Comparison of ENCODE assay signal across 22 cellular contexts in the genomic region with DNA sequence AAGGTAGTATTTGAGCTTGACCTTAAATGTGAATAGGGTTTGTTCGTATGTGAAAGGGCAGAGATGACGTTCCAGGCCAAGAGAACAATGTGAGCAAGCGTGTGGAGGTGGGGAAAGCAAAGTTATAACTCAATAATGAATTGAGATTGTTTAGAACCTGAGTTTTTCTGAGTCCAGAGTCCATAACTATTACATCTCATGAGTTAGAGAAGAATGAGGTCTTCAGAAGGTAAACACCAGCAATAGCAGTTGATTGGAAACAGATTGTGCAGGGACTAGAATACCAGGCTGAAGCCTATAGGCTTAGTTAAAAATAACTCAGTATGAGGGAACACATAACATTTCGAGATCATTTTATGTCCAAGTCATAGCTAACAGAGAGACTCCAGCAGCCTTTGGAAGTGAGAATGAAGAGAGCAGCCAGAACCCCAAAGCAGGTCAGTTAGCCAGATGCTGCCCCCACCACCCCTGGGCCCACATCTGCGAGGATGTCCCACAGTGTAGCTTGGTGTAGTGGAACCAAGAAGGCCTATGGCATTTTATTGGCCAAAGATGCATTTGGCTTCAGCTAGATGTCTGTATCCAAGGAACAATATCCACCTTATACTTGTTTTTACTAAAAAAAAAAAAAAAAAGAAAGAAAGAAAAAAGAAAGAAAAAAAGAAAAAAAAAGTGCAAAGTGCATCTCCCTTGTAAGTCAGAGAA.
DNase-seq lines count a peak whose midpoint lies in the region; FAIRE-seq and TF ChIP-seq lines count a peak whose summit lies in the region.
"Had no signal": no experiment of that assay in that cellular context is flagged by ENCODE, and none has a peak within 500 bp of the region (broad histone marks: within the 10 kb centered on the region; RNA-seq: fewer than 3 reads in every experiment).

No MANE protein-coding gene starts in this region.

- H3K4me3 Mint-ChIP-seq in type B pancreatic cell, result no peak overlapping the region
- no peak overlapping the region for H3K4me3 Mint-ChIP-seq in nephron progenitor cell
- no peak overlapping the region for H3K4me3 Mint-ChIP-seq in endothelial cell (ENCODE audit: unreplicated experiment)
- H3K4me3 Mint-ChIP-seq: activated naive CD4-positive, alpha-beta T cell treated with anti-CD3 and anti-CD28 coated beads, Interleukin-2, amount 50 U/mL, for 24 hours; activated T-cell treated with anti-CD3 and anti-CD28 coated beads, Interleukin-2, amount 50 U/mL, for 24 hours; GM23338; naive thymus-derived CD8-positive, alpha-beta T cell had no signal

- H3K4me3 ChIP-seq in HUES48 (ENCODE audit: low read depth, low read length) (no peak overlapping the region), mammary epithelial cell (replicated peaks in 1 of 3; ENCODE audit: insufficient read depth in 1 of 3, low read depth in 2 of 3, low read length in 3 of 3) (no peak overlapping the region), keratinocyte (ENCODE audit: control insufficient read depth in 2 of 3, extremely low read depth in 1 of 3, insufficient read depth in 2 of 3, low read depth in 1 of 3, low read length in 3 of 3) (no peak overlapping the region)
- H3K4me3 ChIP-seq: gastroesophageal sphincter, GM23338, Peyer's patch, spleen, tibial artery had no signal

- CTCF ChIA-PET in mammary epithelial cell (lab: Charles Lee; ENCODE audit: low non-redundant PET), result no interaction called here

- peaks cover 3% of the 10 kb centered on the region for H3K36me3 Mint-ChIP-seq in type B pancreatic cell
- no peaks in the 10 kb centered on the region for H3K36me3 Mint-ChIP-seq in nephron progenitor cell (ENCODE audit: low read depth)
- no peaks in the 10 kb centered on the region for H3K36me3 Mint-ChIP-seq in endothelial cell (ENCODE audit: low read depth, unreplicated experiment)
- H3K36me3 Mint-ChIP-seq: activated naive CD4-positive, alpha-beta T cell treated with anti-CD3 and anti-CD28 coated beads, Interleukin-2, amount 50 U/mL, for 24 hours; naive thymus-derived CD8-positive, alpha-beta T cell had no signal

- H3K9ac ChIP-seq in HUES48 (ENCODE audit: low read depth, low read length) (no peak overlapping the region), mammary epithelial cell (ENCODE audit: insufficient read depth, low read length) (peak overlapping the region; percentile 17), keratinocyte (ENCODE audit: control insufficient read depth, extremely low read depth, insufficient read depth, low read length) (peak overlapping the region; percentile 54)

- dilution Hi-C loops in mammary epithelial cell (cut with HindIII; ENCODE audit: low sequenced_read_pairs) (no loop called here), keratinocyte (cut with MboI; ENCODE audit: extremely low pct_ligation_motif_present, low sequenced_read_pairs) (no loop called here)

- peak; percentile 92 for FAIRE-seq in keratinocyte (lab: Jason Lieb, UNC)

- no peak overlapping the region for H2AFZ ChIP-seq in mammary epithelial cell (ENCODE audit: low read depth, low read length)
- H2AFZ ChIP-seq in keratinocyte (ENCODE audit: control insufficient read depth, low read length), result peak overlapping the region; percentile 50
- H2AFZ ChIP-seq: GM23338 had no signal

- H3K27ac ChIP-seq in HUES48 (ENCODE audit: low read depth, low read length) (peak overlapping the region; percentile 79), mammary epithelial cell (ENCODE audit: insufficient read depth, low read depth, low read length) (peak overlapping the region; percentile 64), keratinocyte (ENCODE audit: control insufficient read depth, insufficient read depth, low read length) (peak overlapping the region; percentile 84)
- H3K27ac ChIP-seq: gastroesophageal sphincter, spleen, tibial artery had no signal

- no peaks in the 10 kb centered on the region for H3K9me1 ChIP-seq in keratinocyte (ENCODE audit: control insufficient read depth, extremely low read depth, insufficient read depth, low read length)

- H3K27me3 Mint-ChIP-seq in type B pancreatic cell (no peaks in the 10 kb centered on the region), nephron progenitor cell (ENCODE audit: low read depth, poor library complexity) (peaks cover 3% of the 10 kb centered on the region), endothelial cell (ENCODE audit: unreplicated experiment) (no peaks in the 10 kb centered on the region)

- TF ChIP-seq CTCF in mammary epithelial cell (conservative IDR thresholded peaks at IDR 0.05 in 1 of 2, IDR thresholded peaks at IDR 0.05 in 1 of 2; ENCODE audit: extremely low read depth in 1 of 2, insufficient read depth in 1 of 2, low read depth in 1 of 2, low read length in 2 of 2), result no peak
- no peak for TF ChIP-seq CTCF in keratinocyte (optimal IDR thresholded peaks at IDR 0.05 in 1 of 3, IDR thresholded peaks at IDR 0.05 in 1 of 3, conservative IDR thresholded peaks at IDR 0.05 in 1 of 3; ENCODE audit: extremely low read depth in 1 of 3, insufficient read depth in 2 of 3, low read length in 3 of 3)
- TF ChIP-seq CTCF in type B pancreatic cell (conservative IDR thresholded peaks at IDR 0.05), result no peak
- no peak for TF ChIP-seq CTCF in nephron progenitor cell (IDR thresholded peaks at IDR 0.05)
- TF ChIP-seq CTCF in endothelial cell (IDR thresholded peaks at IDR 0.05; ENCODE audit: unreplicated experiment), result no peak

- H3K79me2 ChIP-seq in mammary epithelial cell (ENCODE audit: insufficient read depth, low read length), result no peaks in the 10 kb centered on the region
- no peaks in the 10 kb centered on the region for H3K79me2 ChIP-seq in keratinocyte (ENCODE audit: control insufficient read depth, insufficient read depth, low read length)

- 93% methylated on average over 5 of the region's 5 CpGs for WGBS in mammary epithelial cell (ENCODE audit: low coverage, missing lambda C conversion rate)

- H3K9me3 Mint-ChIP-seq in type B pancreatic cell, result peaks cover 1% of the 10 kb centered on the region
- peaks cover 5% of the 10 kb centered on the region for H3K9me3 Mint-ChIP-seq in nephron progenitor cell
- H3K9me3 Mint-ChIP-seq in endothelial cell (ENCODE audit: unreplicated experiment), result no peaks in the 10 kb centered on the region
- H3K9me3 Mint-ChIP-seq: activated naive CD4-positive, alpha-beta T cell treated with anti-CD3 and anti-CD28 coated beads, Interleukin-2, amount 50 U/mL, for 24 hours; activated T-cell treated with anti-CD3 and anti-CD28 coated beads, Interleukin-2, amount 50 U/mL, for 24 hours; GM23338 had no signal

- no peaks in the 10 kb centered on the region for H3K27me3 ChIP-seq in HUES48 (ENCODE audit: control insufficient read depth, insufficient read depth, low read length)
- no peaks in the 10 kb centered on the region for H3K27me3 ChIP-seq in mammary epithelial cell (ENCODE audit: insufficient read depth, low read length)
- H3K27me3 ChIP-seq in keratinocyte (ENCODE audit: control insufficient read depth, extremely low read depth, insufficient read depth, low read length), result no peaks in the 10 kb centered on the region
- H3K27me3 ChIP-seq: gastroesophageal sphincter, Peyer's patch, spleen, tibial artery had no signal

- BruUV-seq in mammary epithelial cell (replicated peaks; lab: Mats Ljungman, UMichigan), result no TSS peak

- H4K20me1 ChIP-seq in mammary epithelial cell (ENCODE audit: insufficient read depth, low read length) (no peaks in the 10 kb centered on the region), keratinocyte (ENCODE audit: control insufficient read depth, extremely low read depth, insufficient read depth, low read length) (no peaks in the 10 kb centered on the region)

- no peaks in the 10 kb centered on the region for H3K9me3 ChIP-seq in HUES48 (ENCODE audit: control insufficient read depth, insufficient read depth, low read length)
- no peaks in the 10 kb centered on the region for H3K9me3 ChIP-seq in mammary epithelial cell (replicated peaks; ENCODE audit: insufficient read depth, low read length)
- no peaks in the 10 kb centered on the region for H3K9me3 ChIP-seq in keratinocyte (ENCODE audit: control insufficient read depth, low read depth, low read length)
- H3K9me3 ChIP-seq: gastroesophageal sphincter, Peyer's patch, spleen, tibial artery had no signal

- intact Hi-C loops in mammary epithelial cell (cut with micrococcal nuclease), result loop anchor here (1.0 to 5.0 kb wide), 5 partner anchors 20 to 120 kb away; no protein-coding TSS in a partner anchor

- H3K36me3 ChIP-seq in HUES48 (ENCODE audit: control insufficient read depth, insufficient read depth, low read length), result no peaks in the 10 kb centered on the region
- no peaks in the 10 kb centered on the region for H3K36me3 ChIP-seq in mammary epithelial cell (ENCODE audit: insufficient read depth, low read length)
- no peaks in the 10 kb centered on the region for H3K36me3 ChIP-seq in keratinocyte (ENCODE audit: control insufficient read depth in 2 of 2, extremely low read depth in 1 of 2, insufficient read depth in 2 of 2, low read length in 2 of 2)
- H3K36me3 ChIP-seq: gastroesophageal sphincter, Peyer's patch, spleen, tibial artery had no signal

- H3K4me1 ChIP-seq in HUES48 (ENCODE audit: control insufficient read depth, insufficient read depth, low read length) (no peaks in the 10 kb centered on the region), mammary epithelial cell (ENCODE audit: insufficient read depth, low read length) (peaks cover 29% of the 10 kb centered on the region), keratinocyte (ENCODE audit: control insufficient read depth, extremely low read depth, insufficient read depth, low read length) (peaks cover 25% of the 10 kb centered on the region)
- H3K4me1 ChIP-seq: gastroesophageal sphincter, spleen, tibial artery had no signal

- H3K4me2 ChIP-seq in mammary epithelial cell (ENCODE audit: insufficient read depth, low read depth, low read length), result peak overlapping the region; percentile 26
- H3K4me2 ChIP-seq in keratinocyte (ENCODE audit: control insufficient read depth, extremely low read depth, insufficient read depth, low read depth, low read length), result peak overlapping the region; percentile 45
- H3K4me2 ChIP-seq: GM23338 had no signal

- H3K4me1 Mint-ChIP-seq in type B pancreatic cell (ENCODE audit: unreplicated experiment) (peaks cover 21% of the 10 kb centered on the region), nephron progenitor cell (no peaks in the 10 kb centered on the region), endothelial cell (ENCODE audit: unreplicated experiment) (no peaks in the 10 kb centered on the region)
- H3K4me1 Mint-ChIP-seq: activated naive CD4-positive, alpha-beta T cell treated with anti-CD3 and anti-CD28 coated beads, Interleukin-2, amount 50 U/mL, for 24 hours; GM23338; naive thymus-derived CD8-positive, alpha-beta T cell had no signal

- DNase-seq in mammary epithelial cell (no peak), keratinocyte (ENCODE audit: low read depth, low spot score) (no peak), type B pancreatic cell (ENCODE audit: extremely low spot score, unreplicated experiment) (no peak), nephron progenitor cell (no peak), endothelial cell (ENCODE audit: low spot score) (no peak), NCI-H187 (lab: John Stamatoyannopoulos, UW) (no peak)
- DNase-seq: activated CD4-positive, alpha-beta T cell treated with anti-CD3 and anti-CD28 coated beads, Interleukin-2, amount 50 U/mL, for 48 hours; activated T-cell treated with anti-CD3 and anti-CD28 coated beads, Interleukin-2, amount 50 U/mL, for 24 hours; C1 segment of cervical spinal cord; DMS153; effector CD8-positive, alpha-beta T cell; Kasumi-1; naive thymus-derived CD8-positive, alpha-beta T cell; NCI-H1105 treated with DMSO at 0.1 percent for 48 hours; posterior cingulate gyrus; spleen; tibial artery had no signal

- peak overlapping the region; percentile 69 for H3K27ac Mint-ChIP-seq in type B pancreatic cell
- no peak overlapping the region for H3K27ac Mint-ChIP-seq in nephron progenitor cell
- no peak overlapping the region for H3K27ac Mint-ChIP-seq in endothelial cell (ENCODE audit: unreplicated experiment)
- H3K27ac Mint-ChIP-seq: activated naive CD4-positive, alpha-beta T cell treated with anti-CD3 and anti-CD28 coated beads, Interleukin-2, amount 50 U/mL, for 24 hours; activated T-cell treated with anti-CD3 and anti-CD28 coated beads, Interleukin-2, amount 50 U/mL, for 24 hours; GM23338; naive thymus-derived CD8-positive, alpha-beta T cell had no signal

- in situ Hi-C loops in mammary epithelial cell (cut with MboI; ENCODE audit: low sequenced_read_pairs in 2 of 2), result loop anchor here in 1 of 2 donors (10.0 kb wide), 2 partner anchors 93 to 117 kb away; a partner anchor contains a TSS
